In the genomic region with DNA sequence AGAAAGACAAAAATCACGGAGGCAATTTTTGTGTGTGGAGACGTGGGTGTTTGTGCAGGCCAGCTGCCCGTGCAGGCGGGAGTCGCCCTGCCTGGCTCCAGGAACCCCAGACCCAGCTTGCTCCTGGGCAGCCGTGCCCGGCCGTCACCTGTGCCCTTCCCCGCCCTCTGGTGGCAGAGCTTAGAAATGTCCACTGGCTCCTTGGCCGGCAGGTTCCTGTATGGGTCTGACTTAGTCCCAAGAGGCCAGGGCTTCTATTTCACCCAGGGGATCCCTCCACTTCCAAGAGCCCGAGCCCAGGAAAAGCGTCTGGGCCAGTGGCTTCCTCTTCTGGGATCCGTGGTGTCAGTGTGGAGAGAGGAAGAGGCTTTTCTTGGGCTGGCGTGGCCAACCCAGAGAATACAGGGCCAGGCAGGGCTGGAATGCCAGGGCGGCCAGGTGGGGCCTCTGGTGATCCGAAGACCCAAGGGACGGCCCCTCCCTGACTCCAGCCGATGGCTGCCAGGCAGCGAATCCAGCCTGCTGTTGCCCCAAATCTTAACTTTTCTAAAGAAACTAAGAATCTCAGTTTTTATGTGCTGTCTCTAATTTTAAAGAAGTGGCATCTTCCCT, we compare ENCODE assay signal across 8 cellular contexts.
DNase-seq lines count a peak whose midpoint lies in the region; ATAC-seq and TF ChIP-seq lines count a peak whose summit lies in the region.

No MANE protein-coding gene starts in this region.

- H3K27me3 ChIP-seq in NT2/D1 (ENCODE audit: insufficient read depth, insufficient read length), result peaks cover 2% of the 10 kb centered on the region

- H3K36me3 ChIP-seq in NT2/D1 (ENCODE audit: insufficient read depth, insufficient read length, low read length), result no peaks in the 10 kb centered on the region

- peak; percentile 7 for DNase-seq in NK-92 treated with Interleukin-12 subunit alpha and Interleukin-12 subunit beta, amount 100 ng/mL, for 24 hours (lab: John Stamatoyannopoulos, UW)
- DNase-seq in NK-92 (lab: John Stamatoyannopoulos, UW; ENCODE audit: unreplicated experiment), result no peak
- no peak for DNase-seq in HFFc6
- peak; percentile 63 for DNase-seq in NT2/D1 (ENCODE audit: low read depth, low spot score)
- peak; percentile 58 for DNase-seq in globus pallidus (ENCODE audit: low spot score)
- no peak for DNase-seq in retinal pigment epithelial cell (ENCODE audit: low read depth)
- DNase-seq in NOMO-1 treated with dmso at 0.1 percent for 144 hours (lab: John Stamatoyannopoulos, UW; ENCODE audit: unreplicated experiment), result no peak

- H3K36me3 Mint-ChIP-seq in HFFc6 (ENCODE audit: low read depth), result peaks cover 10% of the 10 kb centered on the region; the same call in 1 of the 2 replicates

- H3K27ac Mint-ChIP-seq in HFFc6, result no peak overlapping the region

- no peaks in the 10 kb centered on the region; the same call in none of the 2 replicates for H3K27me3 Mint-ChIP-seq in HFFc6 (ENCODE audit: insufficient read depth)

- ATAC-seq in HG03460 (IDR thresholded peaks at IDR 0.05; ENCODE audit: unreplicated experiment), result no peak

- no peak overlapping the region for H3K4me3 Mint-ChIP-seq in HFFc6

- no peaks in the 10 kb centered on the region for H3K4me1 Mint-ChIP-seq in HFFc6 (ENCODE audit: low read depth)

- TF ChIP-seq CTCF in HFFc6 (IDR thresholded peaks at IDR 0.05), result peak; percentile 52; the same call in 1 of the 2 replicates
- TF ChIP-seq CTCF in retinal pigment epithelial cell (conservative IDR thresholded peaks at IDR 0.05; ENCODE audit: low read depth, low read length), result peak; percentile 7

- H3K9ac ChIP-seq in NT2/D1 (ENCODE audit: insufficient read length, low read depth), result no peak overlapping the region

- H3K9me3 Mint-ChIP-seq in HFFc6, result peaks cover 62% of the 10 kb centered on the region

- no peaks in the 10 kb centered on the region for H3K4me1 ChIP-seq in NT2/D1 (ENCODE audit: insufficient read depth, insufficient read length)

- no peak overlapping the region for H3K4me3 ChIP-seq in NT2/D1 (ENCODE audit: insufficient read length, low read depth)
- H3K4me3 ChIP-seq in retinal pigment epithelial cell (ENCODE audit: low read length), result no peak overlapping the region

- no peaks in the 10 kb centered on the region; the same call in 1 of the 2 replicates for H3K9me3 ChIP-seq in NT2/D1 (ENCODE audit: insufficient read depth, low read length)

Comparison
In these comparisons a context has a peak if more than half of its experiments do, and no peak if none do; other contexts are left out.
1. DNase-seq: peak in NK-92 treated with Interleukin-12 subunit alpha and Interleukin-12 subunit beta, amount 100 ng/mL, for 24 hours (single experiment), NT2/D1 (single experiment) and globus pallidus (single experiment); none in NK-92 (single experiment), HFFc6 (single experiment), retinal pigment epithelial cell (single experiment) and NOMO-1 treated with dmso at 0.1 percent for 144 hours (single experiment).